ENCODE assay signal across 11 cellular contexts in genomic region chr12:93982847-93983315, GRCh38.
DNase-seq lines count a peak whose midpoint lies in the region; ATAC-seq and TF ChIP-seq lines count a peak whose summit lies in the region.
"Had no signal": no experiment of that assay in that cellular context is flagged by ENCODE, and none has a peak within 500 bp of the region (broad histone marks: within the 10 kb centered on the region; RNA-seq: fewer than 3 reads in every experiment).

No MANE protein-coding gene starts in this region.

- no peaks in the 10 kb centered on the region for H3K9me3 Mint-ChIP-seq in activated naive CD4-positive, alpha-beta T cell treated with anti-CD3 and anti-CD28 coated beads for 36 hours

- H3K4me1 Mint-ChIP-seq in activated naive CD4-positive, alpha-beta T cell treated with anti-CD3 and anti-CD28 coated beads for 36 hours (ENCODE audit: low read depth): peaks cover 27% of the 10 kb centered on the region

- no peak for TF ChIP-seq CTCF in lower leg skin (IDR thresholded peaks at IDR 0.05)

- CTCF ChIA-PET in activated naive CD4-positive, alpha-beta T cell treated with anti-CD3 and anti-CD28 coated beads for 36 hours (lab: Charles Lee): interaction anchor here (0.7 to 10.3 kb wide), 13 partner anchors 9 to 413 kb away, joined by 3 to 136 read pairs (median 4); no protein-coding TSS in a partner anchor

- H3K4me3 Mint-ChIP-seq in activated naive CD4-positive, alpha-beta T cell treated with anti-CD3 and anti-CD28 coated beads for 36 hours: no peak overlapping the region

- no peak for TF ChIP-seq POLR2A in lower leg skin (IDR thresholded peaks at IDR 0.05)

- no peak overlapping the region for H3K4me3 ChIP-seq in lower leg skin (ENCODE audit: low read depth, poor library complexity, severe bottlenecking)
- H3K4me3 ChIP-seq: right atrium auricular region had no signal

- ATAC-seq in SK-N-SH treated with all-trans-retinoic acid at 6 μM for 48 hours: peak; percentile 49; the same call in 2 of the 3 replicates
- ATAC-seq in GM19455 (IDR thresholded peaks at IDR 0.05; ENCODE audit: unreplicated experiment): no peak
- ATAC-seq: HCT116 had no signal

- peak overlapping the region; percentile 22 for H3K27ac Mint-ChIP-seq in activated naive CD4-positive, alpha-beta T cell treated with anti-CD3 and anti-CD28 coated beads for 36 hours

- WGBS in lower leg skin, 2 donors: 42 to 46% methylated on average over 8 of the region's 8 CpGs

- H3K27me3 Mint-ChIP-seq in activated naive CD4-positive, alpha-beta T cell treated with anti-CD3 and anti-CD28 coated beads for 36 hours (ENCODE audit: low read depth): no peaks in the 10 kb centered on the region

- peak; percentile 76 for DNase-seq in activated naive CD4-positive, alpha-beta T cell treated with anti-CD3 and anti-CD28 coated beads for 36 hours
- DNase-seq in activated naive CD4-positive, alpha-beta T cell (lab: John Stamatoyannopoulos, UW): no peak
- DNase-seq in fibroblast of gingiva (ENCODE audit: low read depth) (peak; percentile 48), superior temporal gyrus (ENCODE audit: extremely low spot score) (peak; percentile 58), lower leg skin (ENCODE audit: low spot score in 2 of 2) (no peak), glomerular visceral epithelial cell (ENCODE audit: extremely low spot score) (no peak)
- DNase-seq: NCI-H1930 had no signal

- intact Hi-C loops in activated naive CD4-positive, alpha-beta T cell treated with anti-CD3 and anti-CD28 coated beads for 36 hours (cut with micrococcal nuclease): loop anchor here (1.0 kb wide), 5 partner anchors 48 to 413 kb away; no protein-coding TSS in a partner anchor
- intact Hi-C loops in lower leg skin (cut with DNase I; ENCODE audit: low total_unique reads): no loop called here

- no peaks in the 10 kb centered on the region for H3K36me3 Mint-ChIP-seq in activated naive CD4-positive, alpha-beta T cell treated with anti-CD3 and anti-CD28 coated beads for 36 hours (ENCODE audit: low read depth)

TF ChIP-seq in SK-N-SH treated with all-trans-retinoic acid at 6 μM for 48 hours, 23 proteins besides CTCF, POLR2A, EP300 and RAD21:
- TF ChIP-seq POU6F1 (CRISPR knock-in tag; IDR thresholded peaks at IDR 0.05; ENCODE audit: borderline replicate concordance, low read depth): no peak
- no peak for TF ChIP-seq ZNF8 (CRISPR knock-in tag; IDR thresholded peaks at IDR 0.05)
- TF ChIP-seq ZNF565 (CRISPR knock-in tag; conservative IDR thresholded peaks at IDR 0.05; ENCODE audit: low read depth): no peak
- no peak for TF ChIP-seq TSHZ2 (CRISPR knock-in tag; IDR thresholded peaks at IDR 0.05)
- no peak for TF ChIP-seq ZC3H10 (CRISPR knock-in tag; IDR thresholded peaks at IDR 0.05)
- no peak for TF ChIP-seq BACH2 (CRISPR knock-in tag; IDR thresholded peaks at IDR 0.05; ENCODE audit: borderline replicate concordance)
- no peak for TF ChIP-seq TCF4 (CRISPR knock-in tag; IDR thresholded peaks at IDR 0.05; ENCODE audit: borderline replicate concordance)
- no peak for TF ChIP-seq CREB5 (CRISPR knock-in tag; IDR thresholded peaks at IDR 0.05; ENCODE audit: low read depth)
- TF ChIP-seq ISL1 (CRISPR knock-in tag; IDR thresholded peaks at IDR 0.05): no peak
- no peak for TF ChIP-seq CSRNP3 (CRISPR knock-in tag; IDR thresholded peaks at IDR 0.05)
- no peak for TF ChIP-seq ESRRG (CRISPR knock-in tag; IDR thresholded peaks at IDR 0.05)
- no peak for TF ChIP-seq OSR1 (CRISPR knock-in tag; IDR thresholded peaks at IDR 0.05)
- no peak for TF ChIP-seq ZNF70 (CRISPR knock-in tag; IDR thresholded peaks at IDR 0.05)
- TF ChIP-seq GLIS3 (CRISPR knock-in tag; IDR thresholded peaks at IDR 0.05): no peak
- TF ChIP-seq ARNTL (CRISPR knock-in tag; IDR thresholded peaks at IDR 0.05; ENCODE audit: borderline replicate concordance, low read depth): no peak
- no peak for TF ChIP-seq ZFP3 (CRISPR knock-in tag; IDR thresholded peaks at IDR 0.05)

Comparison
In these comparisons a context has a peak if more than half of its experiments do, and no peak if none do; other contexts are left out.
1. DNase-seq: peak in activated naive CD4-positive, alpha-beta T cell treated with anti-CD3 and anti-CD28 coated beads for 36 hours (single experiment), fibroblast of gingiva (single experiment) and superior temporal gyrus (single experiment); none in activated naive CD4-positive, alpha-beta T cell (0 of 4), lower leg skin (0 of 2) and glomerular visceral epithelial cell (single experiment).